Comparison of ENCODE assay signal across 29 cellular contexts in genomic region chr4:149801416-149801815, GRCh38.
"Had no signal": no experiment of that assay in that cellular context is flagged by ENCODE, and none has a peak within 500 bp of the region (broad histone marks: within the 10 kb centered on the region; RNA-seq: fewer than 3 reads in every experiment).

No MANE protein-coding gene starts in this region.

- H3K9ac ChIP-seq: KMS-11 had no signal

- H3K27me3 ChIP-seq: ascending aorta, cardiac muscle cell had no signal

- DNase-seq: activated CD4-positive, alpha-beta memory T cell treated with anti-CD3 and anti-CD28 coated beads, Interleukin-2, amount 10 ng/mL, durations not matched to agents 7 days and 5 days; activated CD4-positive, alpha-beta T cell treated with anti-CD3 and anti-CD28 coated beads for 1 hour; activated CD4-positive, alpha-beta T cell treated with anti-CD3 and anti-CD28 coated beads for 48 hours; activated CD4-positive, CD25-positive, alpha-beta regulatory T cell; activated CD8-positive, alpha-beta memory T cell treated with anti-CD3 and anti-CD28 coated beads for 24 hours; activated effector memory CD4-positive, alpha-beta T cell treated with anti-CD3 and anti-CD28 coated beads, Interleukin-2, amount 50 U/mL, for 16 hours; activated naive CD4-positive, alpha-beta T cell; activated naive CD4-positive, alpha-beta T cell treated with anti-CD3 and anti-CD28 coated beads, Interleukin-2, amount 50 U/mL, for 16 hours; activated naive CD8-positive, alpha-beta T cell treated with anti-CD3 and anti-CD28 coated beads for 36 hours; activated T-cell treated with anti-CD3 and anti-CD28 coated beads, Interleukin-2, amount 50 U/mL, for 1 hour; activated T-cell treated with anti-CD3 and anti-CD28 coated beads, Interleukin-2, amount 50 U/mL, for 72 hours; amygdala; NCI-H1105; NCI-H1417 treated with DMSO at 0.1 percent for 48 hours; NCI-H187 treated with DMSO at 0.1 percent for 48 hours; NCI-H2081; NCI-H2171 treated with DMSO at 0.1 percent for 48 hours; NCI-H2227 treated with DMSO at 0.1 percent for 48 hours; NCI-H446 treated with DMSO at 0.1 percent for 48 hours; NCI-H524; NCI-H748 treated with DMSO at 0.1 percent for 48 hours; NK-92 treated with Interleukin-12 subunit alpha and Interleukin-12 subunit beta, amount 100 ng/mL, for 24 hours; PC-9; SIG-M5; T1000; WERI-Rb-1 had no signal

- H3K9me3 ChIP-seq: ascending aorta had no signal

- H3K4me1 ChIP-seq: ascending aorta had no signal

- H3K4me3 ChIP-seq: ascending aorta, cardiac muscle cell, PC-9 had no signal

- H3K36me3 ChIP-seq: ascending aorta, cardiac muscle cell, WERI-Rb-1 had no signal
